In genomic region chr17:19273731-19274130, GRCh38 we compare ENCODE assay signal across 16 cellular contexts.
"Had no signal": no experiment of that assay in that cellular context is flagged by ENCODE, and none has a peak within 500 bp of the region (broad histone marks: within the 10 kb centered on the region; RNA-seq: fewer than 3 reads in every experiment).

No MANE protein-coding gene starts in this region.

- DNase-seq: activated CD8-positive, alpha-beta memory T cell treated with anti-CD3 and anti-CD28 coated beads, Interleukin-2, amount 10 ng/mL, durations not matched to agents 7 days and 5 days; activated gamma-delta T cell; activated T-cell treated with anti-CD3 and anti-CD28 coated beads, Interleukin-2, amount 50 U/mL, for 24 hours; effector CD4-positive, alpha-beta T cell; pancreas had no signal

- H3K9me3 Mint-ChIP-seq: activated T-cell treated with anti-CD3 and anti-CD28 coated beads, Interleukin-2, amount 50 U/mL, for 24 hours; neural progenitor cell; stimulated activated effector memory CD8-positive, alpha-beta T cell treated with anti-CD3 and anti-CD28 coated beads, Interleukin-12 subunit alpha, Interleukin-12 subunit beta, amount 100 ng/mL, for 72 hours; type B pancreatic cell had no signal

- H3K27ac ChIP-seq: hepatocyte, neural progenitor cell, pancreas had no signal

- H3K36me3 Mint-ChIP-seq: activated CD8-positive, alpha-beta memory T cell treated with anti-CD3 and anti-CD28 coated beads, Interleukin-2, amount 10 ng/mL, durations not matched to agents 7 days and 5 days; activated naive CD8-positive, alpha-beta T cell; stimulated activated effector memory CD8-positive, alpha-beta T cell treated with anti-CD3 and anti-CD28 coated beads, Interleukin-12 subunit alpha, Interleukin-12 subunit beta, amount 100 ng/mL, for 72 hours had no signal

- H3K4me3 Mint-ChIP-seq: activated CD8-positive, alpha-beta memory T cell treated with anti-CD3 and anti-CD28 coated beads, Interleukin-2, amount 10 ng/mL, durations not matched to agents 7 days and 5 days; activated naive CD8-positive, alpha-beta T cell; activated T-cell treated with anti-CD3 and anti-CD28 coated beads, Interleukin-2, amount 50 U/mL, for 24 hours; neural progenitor cell; stimulated activated effector memory CD8-positive, alpha-beta T cell treated with anti-CD3 and anti-CD28 coated beads, Interleukin-12 subunit alpha, Interleukin-12 subunit beta, amount 100 ng/mL, for 72 hours; type B pancreatic cell had no signal

- H3K27ac Mint-ChIP-seq: activated CD8-positive, alpha-beta memory T cell treated with anti-CD3 and anti-CD28 coated beads, Interleukin-2, amount 10 ng/mL, durations not matched to agents 7 days and 5 days; activated naive CD8-positive, alpha-beta T cell; activated T-cell treated with anti-CD3 and anti-CD28 coated beads, Interleukin-2, amount 50 U/mL, for 24 hours; neural progenitor cell; stimulated activated effector memory CD8-positive, alpha-beta T cell treated with anti-CD3 and anti-CD28 coated beads, Interleukin-12 subunit alpha, Interleukin-12 subunit beta, amount 100 ng/mL, for 72 hours; type B pancreatic cell had no signal

- H3K4me2 ChIP-seq: hepatocyte, neural progenitor cell had no signal

- H2AFZ ChIP-seq: hepatocyte, neural progenitor cell had no signal

- H3K4me3 ChIP-seq: hepatocyte, neural progenitor cell, pancreas had no signal

- H3K9me3 ChIP-seq: pancreas had no signal

- H3K27me3 ChIP-seq: hepatocyte, neural progenitor cell, pancreas had no signal

- H3K36me3 ChIP-seq: neural progenitor cell, pancreas had no signal

- FAIRE-seq: bronchial epithelial cell, endothelial cell of umbilical vein, frontal cortex, pancreas, TTC549 had no signal

- H3K27me3 Mint-ChIP-seq: activated CD8-positive, alpha-beta memory T cell treated with anti-CD3 and anti-CD28 coated beads, Interleukin-2, amount 10 ng/mL, durations not matched to agents 7 days and 5 days; type B pancreatic cell had no signal

- H3K9ac ChIP-seq: neural progenitor cell had no signal

- ATAC-seq: activated CD4-positive, CD25-positive, alpha-beta regulatory T cell treated with anti-CD3 and anti-CD28 coated beads, Interleukin-2, amount 50 U/mL, for 24 hours; activated CD8-positive, alpha-beta memory T cell treated with anti-CD3 and anti-CD28 coated beads, Interleukin-2, amount 10 ng/mL, durations not matched to agents 7 days and 5 days; pancreas; SK-N-SH treated with all-trans-retinoic acid at 6 μM for 48 hours; stimulated activated effector memory CD8-positive, alpha-beta T cell treated with anti-CD3 and anti-CD28 coated beads, Interleukin-12 subunit alpha, Interleukin-12 subunit beta, amount 100 ng/mL, for 72 hours had no signal
